In the genomic region with DNA sequence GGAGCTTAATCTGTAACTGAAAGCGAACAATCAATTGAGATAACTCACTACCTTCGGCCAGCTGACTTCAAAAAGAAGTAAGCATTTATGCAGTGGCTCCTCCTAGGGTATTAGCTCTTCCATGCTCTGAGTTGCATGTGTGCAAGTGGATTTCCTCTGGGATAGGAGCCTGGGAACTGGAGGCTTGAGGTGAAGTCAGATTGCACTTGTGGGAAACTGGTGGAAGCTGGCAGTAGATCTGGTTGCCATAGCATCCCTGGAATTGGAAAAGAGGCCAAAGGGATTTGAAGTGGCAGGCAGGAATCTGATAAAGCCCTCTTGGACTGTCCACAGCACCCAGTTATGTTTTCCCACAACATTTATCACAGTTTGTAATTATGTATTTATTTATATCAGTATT, we compare ENCODE assay signal across 18 cellular contexts. TPM values are rescaled to one million over a fixed set of nuclear protein-coding genes. Genes with fewer than 3 reads are reported as not detected.
DNase-seq lines count a peak whose midpoint lies in the region; ATAC-seq, FAIRE-seq and TF ChIP-seq lines count a peak whose summit lies in the region.
"Had no signal": no experiment of that assay in that cellular context is flagged by ENCODE, and none has a peak within 500 bp of the region (broad histone marks: within the 10 kb centered on the region; RNA-seq: fewer than 3 reads in every experiment).

No MANE protein-coding gene starts in this region.

- intact Hi-C loops in Right ventricle myocardium superior (cut with DNase I) (no loop called here), spleen (cut with DNase I; ENCODE audit: low total_unique reads) (no loop called here), esophagus squamous epithelium (cut with DNase I) (no loop called here)

- no peak for FAIRE-seq in urothelium cell line (lab: Jason Lieb, UNC)

- no peak overlapping the region for H3K4me3 ChIP-seq in cardiac muscle cell
- no peak overlapping the region for H3K4me3 ChIP-seq in fibroblast of the aortic adventitia (ENCODE audit: low read depth, low read length)
- H3K4me3 ChIP-seq in spleen: no peak overlapping the region
- H3K4me3 ChIP-seq in esophagus squamous epithelium: no peak overlapping the region

- H3K27ac ChIP-seq in cardiac muscle cell (no peak overlapping the region), spleen (no peak overlapping the region), esophagus squamous epithelium (no peak overlapping the region)

- H3K4me1 ChIP-seq in cardiac muscle cell (ENCODE audit: low read depth): no peaks in the 10 kb centered on the region
- H3K4me1 ChIP-seq in spleen: no peaks in the 10 kb centered on the region
- H3K4me1 ChIP-seq in esophagus squamous epithelium: no peaks in the 10 kb centered on the region

- H3K36me3 ChIP-seq in cardiac muscle cell (no peaks in the 10 kb centered on the region), spleen (no peaks in the 10 kb centered on the region), esophagus squamous epithelium (no peaks in the 10 kb centered on the region)

- POLR2A ChIA-PET in activated CD4-positive, alpha-beta T cell treated with anti-CD3 and anti-CD28 coated beads, Interleukin-2, amount 10 ng/mL, durations not matched to agents 7 days and 5 days (lab: Charles Lee): no interaction called here

- TF ChIP-seq CTCF in cardiac muscle cell (IDR thresholded peaks at IDR 0.05; ENCODE audit: low read depth, low read length) (no peak), fibroblast of the aortic adventitia (IDR thresholded peaks at IDR 0.05; ENCODE audit: insufficient read depth, low read length) (no peak), spleen (IDR thresholded peaks at IDR 0.05 in 8 of 11, conservative IDR thresholded peaks at IDR 0.05 in 3 of 11) (no peak), esophagus squamous epithelium (IDR thresholded peaks at IDR 0.05) (no peak)

- no peak overlapping the region for H3K27ac Mint-ChIP-seq in activated CD4-positive, alpha-beta T cell treated with anti-CD3 and anti-CD28 coated beads, Interleukin-2, amount 10 ng/mL, durations not matched to agents 7 days and 5 days
- H3K27ac Mint-ChIP-seq: CD4-positive, CD25-positive, alpha-beta regulatory T cell; H9 had no signal

- no peak overlapping the region for H3K4me3 Mint-ChIP-seq in activated CD4-positive, alpha-beta T cell treated with anti-CD3 and anti-CD28 coated beads, Interleukin-2, amount 10 ng/mL, durations not matched to agents 7 days and 5 days
- H3K4me3 Mint-ChIP-seq: CD4-positive, CD25-positive, alpha-beta regulatory T cell; H9 had no signal

- H3K27me3 ChIP-seq in cardiac muscle cell (peaks cover 49% of the 10 kb centered on the region), spleen (replicated peaks in 1 of 7) (no peaks in the 10 kb centered on the region), esophagus squamous epithelium (no peaks in the 10 kb centered on the region)

- no peaks in the 10 kb centered on the region for H3K4me1 Mint-ChIP-seq in activated CD4-positive, alpha-beta T cell treated with anti-CD3 and anti-CD28 coated beads, Interleukin-2, amount 10 ng/mL, durations not matched to agents 7 days and 5 days
- H3K4me1 Mint-ChIP-seq: CD4-positive, CD25-positive, alpha-beta regulatory T cell; H9 had no signal

- CTCF ChIA-PET in activated CD4-positive, alpha-beta T cell treated with anti-CD3 and anti-CD28 coated beads, Interleukin-2, amount 10 ng/mL, durations not matched to agents 7 days and 5 days (lab: Charles Lee): no interaction called here

- no peaks in the 10 kb centered on the region for H3K9me3 Mint-ChIP-seq in activated CD4-positive, alpha-beta T cell treated with anti-CD3 and anti-CD28 coated beads, Interleukin-2, amount 10 ng/mL, durations not matched to agents 7 days and 5 days

- H3K36me3 Mint-ChIP-seq in activated CD4-positive, alpha-beta T cell treated with anti-CD3 and anti-CD28 coated beads, Interleukin-2, amount 10 ng/mL, durations not matched to agents 7 days and 5 days (ENCODE audit: low read depth): no peaks in the 10 kb centered on the region
- H3K36me3 Mint-ChIP-seq: CD4-positive, CD25-positive, alpha-beta regulatory T cell had no signal

- peak; percentile 10 to 14 for DNase-seq in cardiac muscle cell (ENCODE audit: low read depth in 1 of 2, low spot score in 1 of 2)
- DNase-seq in Right ventricle myocardium superior: no peak
- peak; percentile 63 for DNase-seq in amniotic epithelial cell (ENCODE audit: low read depth)
- DNase-seq in fibroblast of the aortic adventitia (ENCODE audit: low read depth): peak; percentile 24
- DNase-seq in activated CD4-positive, alpha-beta T cell treated with anti-CD3 and anti-CD28 coated beads, Interleukin-2, amount 10 ng/mL, durations not matched to agents 7 days and 5 days: no peak
- DNase-seq in spleen: no peak
- DNase-seq in esophagus squamous epithelium (lab: John Stamatoyannopoulos, UW): no peak
- no peak for DNase-seq in urothelium cell line (ENCODE audit: low spot score)
- DNase-seq: AML-193; CD4-positive, CD25-positive, alpha-beta regulatory T cell; DND-41; H9; Karpas-422; NCI-H1417; NCI-H1930; NCI-H526; PC-3; SK-N-SH had no signal

- TF ChIP-seq POLR2A in spleen (IDR thresholded peaks at IDR 0.05) (no peak), esophagus squamous epithelium (IDR thresholded peaks at IDR 0.05) (no peak)

- no peak for ATAC-seq in Right ventricle myocardium superior (ENCODE audit: poor library complexity)
- ATAC-seq: PC-3 had no signal

- no peaks in the 10 kb centered on the region for H3K9me3 ChIP-seq in cardiac muscle cell (ENCODE audit: low read depth)
- peaks cover 0 to 9% (median 3%) of the 10 kb centered on the region in 8 donors for H3K9me3 ChIP-seq in spleen
- peaks cover 0 to 4% (median 0%) of the 10 kb centered on the region in 3 donors for H3K9me3 ChIP-seq in esophagus squamous epithelium
- H3K9me3 ChIP-seq: SK-N-SH had no signal

- WGBS in spleen, 5 donors: 90 to 98% (median 92%) methylated on average over 2 of the region's 2 CpGs
- WGBS in esophagus squamous epithelium, 2 donors: 87 to 90% methylated on average over 2 of the region's 2 CpGs

- H3K27me3 Mint-ChIP-seq in activated CD4-positive, alpha-beta T cell treated with anti-CD3 and anti-CD28 coated beads, Interleukin-2, amount 10 ng/mL, durations not matched to agents 7 days and 5 days: peaks cover 7% of the 10 kb centered on the region

RNA-seq across cellular contexts. Expression of a gene that starts 50.6 kb away (rescaled TPM):
- 8.6 and 11.7 TPM in 2 replicates for total RNA-seq in cardiac muscle cell
- 5.1 and 6.6 TPM in 2 replicates for polyA plus RNA-seq in cardiac muscle cell
- total RNA-seq in Right ventricle myocardium superior: 6.1 TPM
- total RNA-seq in fibroblast of the aortic adventitia (ENCODE audit: low replicate concordance): 23.6 and 28.0 TPM in 2 replicates
- under 1 TPM; 0.46 to 0.64 TPM for total RNA-seq in activated CD4-positive, alpha-beta T cell treated with anti-CD3 and anti-CD28 coated beads, Interleukin-2, amount 10 ng/mL, durations not matched to agents 7 days and 5 days
- total RNA-seq in spleen: 10 to 100 TPM; 23.9 to 59.3 (median 38.1) TPM
- polyA plus RNA-seq in spleen: 10 to 100 TPM in 2 of 3 donors, 1 to 10 TPM in 1; 8.8 to 16.4 (median 10.4) TPM
- 10 to 100 TPM in 3 of 4 donors, 1 to 10 TPM in 1; 5.8 to 19.8 (median 16.9) TPM for total RNA-seq in esophagus squamous epithelium

Comparison
In these comparisons a context has a peak if more than half of its experiments do, and no peak if none do; other contexts are left out.
1. DNase-seq: peak in cardiac muscle cell (2 of 2), amniotic epithelial cell (single experiment) and fibroblast of the aortic adventitia (single experiment); none in Right ventricle myocardium superior (single experiment), activated CD4-positive, alpha-beta T cell treated with anti-CD3 and anti-CD28 coated beads, Interleukin-2, amount 10 ng/mL, durations not matched to agents 7 days and 5 days (single experiment), spleen (single experiment), esophagus squamous epithelium (single experiment) and urothelium cell line (single experiment).